ENCODE assay signal across 8 cellular contexts in genomic region chr2:17878222-17879136, GRCh38. TPM values are rescaled to one million over a fixed set of nuclear protein-coding genes. Genes with fewer than 3 reads are reported as not detected.
DNase-seq lines count a peak whose midpoint lies in the region; ATAC-seq and TF ChIP-seq lines count a peak whose summit lies in the region.

Gene KCNS3 (plus strand): TSS chr2:17878667. CDS start chr2:17931009, 52,342 bp downstream.

- no peak for DNase-seq in CD4-positive, alpha-beta T cell
- DNase-seq in OCI-LY7 (ENCODE audit: low spot score) (peak; percentile 19), cerebellum (ENCODE audit: low spot score) (peak; percentile 17), left lobe of liver (ENCODE audit: low spot score) (peak; percentile 66), NAMALWA (ENCODE audit: low spot score) (no peak)

- no peak within 1 kb of the TSS for H3K27ac ChIP-seq in CD4-positive, alpha-beta T cell (ENCODE audit: low read depth, low read length)
- no peak within 1 kb of the TSS for H3K27ac ChIP-seq in OCI-LY7 (ENCODE audit: low read depth, low read length, poor library complexity, severe bottlenecking)
- H3K27ac ChIP-seq in stomach smooth muscle (ENCODE audit: low read length) = peak within 1 kb of the TSS; percentile 58

- H3K9ac ChIP-seq in stomach smooth muscle (ENCODE audit: low read length in 2 of 2) = peak within 1 kb of the TSS; percentile 71 to 73

- H3K4me2 ChIP-seq in OCI-LY7 (ENCODE audit: low read length) = peak within 1 kb of the TSS; percentile 85

- no TSS peak for BruUV-seq in OCI-LY7 (replicated peaks; lab: Mats Ljungman, UMichigan)

- no peaks in the 10 kb centered on the region for H3K9me3 Mint-ChIP-seq in CD4-positive, alpha-beta T cell

- H3K27me3 Mint-ChIP-seq in CD4-positive, alpha-beta T cell = peaks cover 86% of the 10 kb centered on the region

- H3K4me3 ChIP-seq in OCI-LY7 (ENCODE audit: low read depth, low read length, poor library complexity, severe bottlenecking) = peak within 1 kb of the TSS; percentile 66
- H3K4me3 ChIP-seq in stomach smooth muscle (ENCODE audit: low read length in 2 of 2) = peak within 1 kb of the TSS; percentile 88 to 92

- ATAC-seq in CD4-positive, alpha-beta T cell (ENCODE audit: poor library complexity) = no peak
- ATAC-seq in GM19025 (IDR thresholded peaks at IDR 0.05; ENCODE audit: low read depth, unreplicated experiment) (peak; percentile 91), HG03103 (IDR thresholded peaks at IDR 0.05; ENCODE audit: low read depth, unreplicated experiment) (peak; percentile 64), left lobe of liver (peak; percentile 90)

- H3K4me1 ChIP-seq in OCI-LY7 (ENCODE audit: insufficient read depth, low read length, poor library complexity, severe bottlenecking) (peaks cover 5% of the 10 kb centered on the region), stomach smooth muscle (ENCODE audit: control insufficient read depth, insufficient read depth, low read length) (peaks cover 37% of the 10 kb centered on the region)

- H2AFZ ChIP-seq in OCI-LY7 (ENCODE audit: low read length) = peak within 1 kb of the TSS; percentile 86

- peaks cover 9% of the 10 kb centered on the region for H3K4me1 Mint-ChIP-seq in CD4-positive, alpha-beta T cell (ENCODE audit: low read depth)

- CTCF ChIA-PET in CD4-positive, alpha-beta T cell (lab: Charles Lee) = no interaction called here
- CTCF ChIA-PET in OCI-LY7 (lab: Charles Lee; ENCODE audit: unreplicated experiment) = interaction anchor here (0.5 kb wide), 1 partner anchor 576 kb away, joined by 3 read pairs; no protein-coding TSS in a partner anchor

- no peaks in the 10 kb centered on the region for H3K36me3 Mint-ChIP-seq in CD4-positive, alpha-beta T cell (ENCODE audit: low read depth)

- no peaks in the 10 kb centered on the region for H3K9me3 ChIP-seq in CD4-positive, alpha-beta T cell (ENCODE audit: control insufficient read depth, low read length)
- H3K9me3 ChIP-seq in OCI-LY7 (ENCODE audit: low read length) = no peaks in the 10 kb centered on the region
- H3K9me3 ChIP-seq in stomach smooth muscle (ENCODE audit: control insufficient read depth in 2 of 2, low read length in 2 of 2) = no peaks in the 10 kb centered on the region

- no peaks in the 10 kb centered on the region for H3K79me2 ChIP-seq in OCI-LY7 (ENCODE audit: insufficient read depth, low read depth, low read length)

- no peak within 1 kb of the TSS for H3K27ac Mint-ChIP-seq in CD4-positive, alpha-beta T cell

- H3K9me2 ChIP-seq in OCI-LY7 (ENCODE audit: insufficient read depth, low read length) = no peaks in the 10 kb centered on the region

- no peaks in the 10 kb centered on the region for H4K20me1 ChIP-seq in OCI-LY7 (ENCODE audit: insufficient read depth, low read length)

- TF ChIP-seq CTCF in CD4-positive, alpha-beta T cell (IDR thresholded peaks at IDR 0.05) = no peak
- TF ChIP-seq CTCF in OCI-LY7 (conservative IDR thresholded peaks at IDR 0.05; ENCODE audit: low read length) = no peak

- peak within 1 kb of the TSS; percentile 74 for H3K4me3 Mint-ChIP-seq in CD4-positive, alpha-beta T cell

- H3K36me3 ChIP-seq in OCI-LY7 (ENCODE audit: insufficient read depth, low read length) (no peaks in the 10 kb centered on the region), stomach smooth muscle (ENCODE audit: control insufficient read depth in 2 of 2, insufficient read depth in 2 of 2, low read length in 2 of 2) (no peaks in the 10 kb centered on the region)

- H3K27me3 ChIP-seq in CD4-positive, alpha-beta T cell (ENCODE audit: control insufficient read depth, insufficient read depth, low read length) = peaks cover 72% of the 10 kb centered on the region
- no peaks in the 10 kb centered on the region for H3K27me3 ChIP-seq in stomach smooth muscle (ENCODE audit: control insufficient read depth in 1 of 2, insufficient read depth in 2 of 2, low read length in 2 of 2)

- POLR2A ChIA-PET in CD4-positive, alpha-beta T cell (lab: Charles Lee) = no interaction called here
- POLR2A ChIA-PET in OCI-LY7 (lab: Charles Lee) = interaction anchor here (0.6 kb wide), 1 partner anchor 270 kb away, joined by 3 read pairs; no protein-coding TSS in a partner anchor

- intact Hi-C loops in CD4-positive, alpha-beta T cell (cut with DNase I, micrococcal nuclease) = no loop called here
- intact Hi-C loops in OCI-LY7 (cut with micrococcal nuclease; ENCODE audit: unreplicated experiment) = no loop called here

RNA-seq across cellular contexts. Expression of gene KCNS3, which starts in this region (rescaled TPM):
- not detected for total RNA-seq in CD4-positive, alpha-beta T cell
- total RNA-seq in OCI-LY7 (2014; rRNA removed; shearing (Covaris generic)) = not detected in 2 replicates
- not detected in 2 replicates for total RNA-seq in OCI-LY7 (2022)
- total RNA-seq in cerebellum = 4.6 TPM
- 4.7 TPM for total RNA-seq in left lobe of liver

Comparison
In these comparisons a context has a peak if more than half of its experiments do, and no peak if none do; other contexts are left out.
1. Peak in DNase-seq, H3K4me3 ChIP-seq and H3K4me2 ChIP-seq in OCI-LY7; RNA of the gene not detected or under 1 TPM.
2. DNase-seq: peak in cerebellum (single experiment) and left lobe of liver (single experiment); none in CD4-positive, alpha-beta T cell (0 of 10) and NAMALWA (single experiment).